Comparison of ENCODE assay signal across 7 cellular contexts in the genomic region with DNA sequence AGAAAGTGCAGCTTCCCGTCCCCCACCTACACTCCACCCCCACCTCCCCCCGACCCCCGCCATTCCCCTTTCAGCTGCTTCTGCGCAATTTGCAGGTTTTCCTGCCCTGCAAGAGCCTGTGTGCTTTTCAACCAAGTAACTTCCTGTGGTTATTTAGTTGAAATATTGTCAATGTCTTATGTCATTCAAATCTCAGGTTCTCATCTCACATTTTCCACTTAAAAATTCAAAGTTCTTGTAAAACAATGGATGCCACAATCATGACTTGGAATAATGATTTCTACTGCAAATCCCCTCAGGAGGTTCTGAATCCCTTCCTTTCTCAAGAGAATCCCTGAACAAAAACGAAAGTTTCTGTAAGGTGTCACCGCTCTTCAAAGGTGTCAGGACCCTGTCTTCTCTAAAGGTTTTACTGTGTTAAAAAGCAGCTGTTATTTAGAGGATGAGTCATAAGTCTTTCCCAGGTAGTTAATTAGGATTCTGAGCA. TPM values are rescaled to one million over a fixed set of nuclear protein-coding genes. Genes with fewer than 3 reads are reported as not detected.
DNase-seq lines count a peak whose midpoint lies in the region; ATAC-seq and TF ChIP-seq lines count a peak whose summit lies in the region.

No MANE protein-coding gene starts in this region.

- H4K20me1 ChIP-seq in HCT116 (ENCODE audit: insufficient read depth) (no peaks in the 10 kb centered on the region), SU-DHL-6 (ENCODE audit: low read depth, low read length) (no peaks in the 10 kb centered on the region)

- no TSS peak for BruUV-seq in HCT116 (replicated peaks; lab: Mats Ljungman, UMichigan)

- RAD21 ChIA-PET in HCT116 (lab: Charles Lee; ENCODE audit: low non-redundant PET in 1 of 2, low total read pairs in 2 of 2, uncharacterized antibody in 2 of 2, unreplicated experiment in 2 of 2): no interaction called here

- no peak for TF ChIP-seq EP300 in ovary (IDR thresholded peaks at IDR 0.05)

- H3K4me3 ChIP-seq in HCT116 (replicated peaks in 1 of 2; ENCODE audit: low read depth in 1 of 2, low read length in 2 of 2): no peak overlapping the region; a peak in 1 of 4 replicates
- H3K4me3 ChIP-seq in SU-DHL-6 (ENCODE audit: insufficient read depth, low read length, poor library complexity, severe bottlenecking): peak overlapping the region; percentile 76
- peak overlapping the region; percentile 85 for H3K4me3 ChIP-seq in coronary artery
- peak overlapping the region; percentile 81 for H3K4me3 ChIP-seq in ovary

- H3K4me1 ChIP-seq in HCT116 (ENCODE audit: control insufficient read depth in 1 of 2, insufficient read depth in 2 of 2, low read length in 2 of 2) (peaks cover 11 to 35% of the 10 kb centered on the region in 2 experiments), ovary (ENCODE audit: insufficient read depth) (peaks cover under 1% of the 10 kb centered on the region)

- H3K4me2 ChIP-seq in HCT116 (ENCODE audit: low read length) (peak overlapping the region; percentile 80), SU-DHL-6 (ENCODE audit: low read depth, low read length, poor library complexity, severe bottlenecking) (peak overlapping the region; percentile 91)

- peaks cover 62% of the 10 kb centered on the region for H3F3A ChIP-seq in SU-DHL-6 (ENCODE audit: insufficient read depth)

- CTCF ChIA-PET in HCT116 (lab: Charles Lee): no interaction called here

- H3K9me2 ChIP-seq in HCT116 (ENCODE audit: insufficient read depth) (no peaks in the 10 kb centered on the region), SU-DHL-6 (replicated peaks; ENCODE audit: insufficient read depth, low read length) (no peaks in the 10 kb centered on the region)

- TF ChIP-seq POLR2A in HCT116 (IDR thresholded peaks at IDR 0.05; ENCODE audit: borderline replicate concordance, extremely low read depth, insufficient read depth, insufficient read length) (no peak), ovary (IDR thresholded peaks at IDR 0.05) (no peak)

- H3K9ac ChIP-seq in HCT116 (ENCODE audit: low read length) (peak overlapping the region; percentile 78), SU-DHL-6 (ENCODE audit: low read length) (peak overlapping the region; percentile 75)

- no peak for DNase-seq in HCT116 (ENCODE audit: low read depth, low spot score)
- DNase-seq in coronary artery (ENCODE audit: low spot score): no peak
- no peak for DNase-seq in ovary
- no peak for DNase-seq in kidney tubule cell (ENCODE audit: low spot score)
- no peak for DNase-seq in left colon

- TF ChIP-seq CTCF in HCT116 (IDR thresholded peaks at IDR 0.05 in 2 of 3, conservative IDR thresholded peaks at IDR 0.05 in 1 of 3; ENCODE audit: borderline replicate concordance in 1 of 3, insufficient read depth in 1 of 3, low read depth in 2 of 3, low read length in 2 of 3) (no peak), SU-DHL-6 (IDR thresholded peaks at IDR 0.05; ENCODE audit: insufficient read depth, low read length, poor library complexity, severe bottlenecking) (no peak), coronary artery (IDR thresholded peaks at IDR 0.05) (no peak), ovary (IDR thresholded peaks at IDR 0.05) (no peak)

- no peaks in the 10 kb centered on the region for H3K79me2 ChIP-seq in HCT116 (ENCODE audit: insufficient read depth, low read length)
- peaks cover 24% of the 10 kb centered on the region for H3K79me2 ChIP-seq in SU-DHL-6 (ENCODE audit: insufficient read depth, low read length)

- H2AFZ ChIP-seq in HCT116 (ENCODE audit: low read depth, low read length, poor library complexity, severe bottlenecking): no peak overlapping the region
- peak overlapping the region; percentile 68 for H2AFZ ChIP-seq in SU-DHL-6 (ENCODE audit: low read depth, low read length, severe bottlenecking)

- no peak for TF ChIP-seq RAD21 in HCT116 (IDR thresholded peaks at IDR 0.05; ENCODE audit: low read depth)

- POLR2A ChIA-PET in HCT116 (lab: Charles Lee): interaction anchor here (0.8 to 1.4 kb wide), 4 partner anchors 10 to 534 kb away, joined by 3 to 6 read pairs (median 5); a partner anchor contains a TSS

- WGBS in ovary, 3 donors: 20 to 25% (median 25%) methylated on average over 6 of the region's 6 CpGs

- H3K9me3 ChIP-seq in HCT116 (ENCODE audit: control insufficient read depth in 1 of 2, insufficient read depth in 1 of 2, low read depth in 1 of 2, low read length in 2 of 2) (no peaks in the 10 kb centered on the region), SU-DHL-6 (ENCODE audit: insufficient read depth, low read length) (no peaks in the 10 kb centered on the region), ovary (no peaks in the 10 kb centered on the region)

- no peaks in the 10 kb centered on the region for H3K36me3 ChIP-seq in HCT116 (ENCODE audit: control insufficient read depth in 1 of 2, insufficient read depth in 2 of 2, low read length in 2 of 2)
- H3K36me3 ChIP-seq in SU-DHL-6 (ENCODE audit: low read length): peaks cover 17% of the 10 kb centered on the region; the same call in 1 of the 2 replicates
- H3K36me3 ChIP-seq in ovary: no peaks in the 10 kb centered on the region

- intact Hi-C loops in HCT116 (cut with micrococcal nuclease) (loop anchor here (5.0 kb wide), 1 partner anchor 139 kb away; no protein-coding TSS in a partner anchor), ovary (cut with DNase I) (loop anchor here in 3 of 4 donors (10.0 kb wide), 4 partner anchors 113 to 1777 kb away; a partner anchor contains a TSS), left colon (cut with DNase I, micrococcal nuclease) (no loop called here)

- no peak for ATAC-seq in HCT116
- ATAC-seq in left colon: no peak
- ATAC-seq in GM18867 (IDR thresholded peaks at IDR 0.05; ENCODE audit: unreplicated experiment): no peak

- H3K27ac ChIP-seq in HCT116 (ENCODE audit: low read depth, low read length) (peak overlapping the region; percentile 82; the same call in 1 of the 2 replicates), SU-DHL-6 (ENCODE audit: low read depth, low read length) (peak overlapping the region; percentile 94), coronary artery (peak overlapping the region; percentile 95 to 96), ovary (peak overlapping the region in 1 of 2 donors; percentile 91)

- no peaks in the 10 kb centered on the region for H3K27me3 ChIP-seq in HCT116 (ENCODE audit: insufficient read depth, low read length)
- no peaks in the 10 kb centered on the region for H3K27me3 ChIP-seq in SU-DHL-6 (ENCODE audit: low read length)
- no peaks in the 10 kb centered on the region for H3K27me3 ChIP-seq in ovary

TF ChIP-seq in HCT116, 20 proteins besides CTCF, POLR2A, EP300 and RAD21:
- TF ChIP-seq, protein P1, sequence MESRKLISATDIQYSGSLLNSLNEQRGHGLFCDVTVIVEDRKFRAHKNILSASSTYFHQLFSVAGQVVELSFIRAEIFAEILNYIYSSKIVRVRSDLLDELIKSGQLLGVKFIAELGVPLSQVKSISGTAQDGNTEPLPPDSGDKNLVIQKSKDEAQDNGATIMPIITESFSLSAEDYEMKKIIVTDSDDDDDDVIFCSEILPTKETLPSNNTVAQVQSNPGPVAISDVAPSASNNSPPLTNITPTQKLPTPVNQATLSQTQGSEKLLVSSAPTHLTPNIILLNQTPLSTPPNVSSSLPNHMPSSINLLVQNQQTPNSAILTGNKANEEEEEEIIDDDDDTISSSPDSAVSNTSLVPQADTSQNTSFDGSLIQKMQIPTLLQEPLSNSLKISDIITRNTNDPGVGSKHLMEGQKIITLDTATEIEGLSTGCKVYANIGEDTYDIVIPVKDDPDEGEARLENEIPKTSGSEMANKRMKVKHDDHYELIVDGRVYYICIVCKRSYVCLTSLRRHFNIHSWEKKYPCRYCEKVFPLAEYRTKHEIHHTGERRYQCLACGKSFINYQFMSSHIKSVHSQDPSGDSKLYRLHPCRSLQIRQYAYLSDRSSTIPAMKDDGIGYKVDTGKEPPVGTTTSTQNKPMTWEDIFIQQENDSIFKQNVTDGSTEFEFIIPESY (IDR thresholded peaks at IDR 0.05; ENCODE audit: extremely low read depth, insufficient replicate concordance, low read length): no peak
- TF ChIP-seq JUND (IDR thresholded peaks at IDR 0.05) (no peak), EZH2phosphoT487 (IDR thresholded peaks at IDR 0.05; ENCODE audit: borderline replicate concordance) (no peak), ELF1 (IDR thresholded peaks at IDR 0.05; ENCODE audit: borderline replicate concordance, low read depth) (no peak), TCF7L2 (IDR thresholded peaks at IDR 0.05; ENCODE audit: borderline replicate concordance, extremely low read depth, insufficient read depth, insufficient read length) (no peak), POLR2AphosphoS5 (IDR thresholded peaks at IDR 0.05; ENCODE audit: low read depth, low read length) (no peak)
- TF ChIP-seq, protein P2, sequence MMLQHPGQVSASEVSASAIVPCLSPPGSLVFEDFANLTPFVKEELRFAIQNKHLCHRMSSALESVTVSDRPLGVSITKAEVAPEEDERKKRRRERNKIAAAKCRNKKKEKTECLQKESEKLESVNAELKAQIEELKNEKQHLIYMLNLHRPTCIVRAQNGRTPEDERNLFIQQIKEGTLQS (IDR thresholded peaks at IDR 0.05): no peak
TF ChIP-seq in HCT116: peak in this region for 0.

RNA-seq across cellular contexts. Expression of a gene that starts 31.6 kb away (rescaled TPM):
- total RNA-seq in HCT116 (2021; ENCODE audit: unreplicated experiment): 67.4 TPM
- 29.7 and 34.0 TPM in 2 replicates for polyA plus RNA-seq in HCT116 (2012)
- 10 to 100 TPM; 12.9 to 68.2 (median 50.5) TPM for total RNA-seq in ovary
- 10 to 100 TPM; 21.1 to 84.1 TPM for polyA plus RNA-seq in ovary
- 10 to 100 TPM; 38.0 to 44.1 TPM for total RNA-seq in left colon

RNA-seq across cellular contexts. Expression of a gene that starts 31.8 kb away (rescaled TPM):
- total RNA-seq in HCT116 (2021; ENCODE audit: unreplicated experiment): 3.5 TPM
- 1.5 and 1.6 TPM in 2 replicates for polyA plus RNA-seq in HCT116 (2012)
- 1 to 10 TPM in 3 of 7 donors, under 1 TPM in 4; 0.60 to 1.2 (median 0.82) TPM for total RNA-seq in ovary
- polyA plus RNA-seq in ovary: 1 to 10 TPM in 1 of 2 donors, under 1 TPM in 1; 0.50 to 1.9 TPM
- under 1 TPM; 0.31 to 0.89 TPM for total RNA-seq in left colon

RNA-seq across cellular contexts. Expression of a gene that starts 42.3 kb away (rescaled TPM):
- total RNA-seq in HCT116 (2021; ENCODE audit: unreplicated experiment): not detected
- not detected in 2 replicates for polyA plus RNA-seq in HCT116 (2012)
- total RNA-seq in ovary: under 1 TPM in 1 of 7 donors, not detected in 6; 0.15 TPM
- under 1 TPM; 0.04 to 0.30 TPM for polyA plus RNA-seq in ovary
- total RNA-seq in left colon: not detected

Comparison
In these comparisons a context has a peak if more than half of its experiments do, and no peak if none do; other contexts are left out.
1. H3K4me3 ChIP-seq: peak in SU-DHL-6 (single experiment), coronary artery (single experiment) and ovary (single experiment); none in HCT116 (0 of 2).
2. intact Hi-C loops: an anchor here in HCT116 (5.0 kb wide) and ovary (10.0 kb wide); none called in left colon.